21 cellular contexts compared by ENCODE assay signal in the genomic region with DNA sequence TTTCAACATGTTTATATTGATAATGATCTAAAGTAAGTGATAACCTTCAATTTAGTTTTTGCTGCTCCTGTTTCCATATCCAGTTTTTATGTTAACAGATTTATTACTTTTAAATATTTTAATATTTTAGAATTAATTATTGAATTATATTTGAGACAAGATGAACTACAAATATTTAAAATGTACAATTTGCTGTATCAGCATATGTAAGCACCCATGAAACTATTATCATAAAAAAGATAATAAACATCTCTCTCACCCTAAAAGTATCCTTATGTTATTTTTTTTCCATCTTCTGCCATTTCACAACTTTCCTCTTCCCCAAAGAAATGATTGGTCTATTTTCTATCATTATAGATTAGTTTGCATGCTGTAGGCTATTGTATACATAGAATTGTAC.
DNase-seq lines count a peak whose midpoint lies in the region; ATAC-seq, FAIRE-seq and TF ChIP-seq lines count a peak whose summit lies in the region.
"Had no signal": no experiment of that assay in that cellular context is flagged by ENCODE, and none has a peak within 500 bp of the region (broad histone marks: within the 10 kb centered on the region; RNA-seq: fewer than 3 reads in every experiment).

No MANE protein-coding gene starts in this region.

- CTCF ChIA-PET in HepG2 (lab: Yijun Ruan, JAX; ENCODE audit: low intra/inter-chr PET ratio, low total read pairs) (no interaction called here), K562 (lab: Yijun Ruan, JAX; ENCODE audit: low intra/inter-chr PET ratio) (no interaction called here)

- intact Hi-C loops in HepG2 (cut with micrococcal nuclease; ENCODE audit: unreplicated experiment) (no loop called here), right lobe of liver (cut with DNase I) (no loop called here), K562 (cut with micrococcal nuclease) (no loop called here), Right ventricle myocardium superior (cut with DNase I) (no loop called here)

- H3K36me3 ChIP-seq in HepG2 (replicated peaks in 1 of 2; ENCODE audit: control insufficient read depth in 1 of 2, insufficient read depth in 2 of 2, low read length in 2 of 2) (no peaks in the 10 kb centered on the region), right lobe of liver (no peaks in the 10 kb centered on the region), K562 (ENCODE audit: control insufficient read depth, insufficient read depth, low read length) (no peaks in the 10 kb centered on the region)
- H3K36me3 ChIP-seq: BLaER1 treated with 17β-estradiol and CSF1 and Interleukin-3, amounts not matched to agents 10 nM and 100 nM had no signal

- H2AFZ ChIP-seq in HepG2 (ENCODE audit: low read length) = no peak overlapping the region
- H2AFZ ChIP-seq in K562 (ENCODE audit: low read depth, low read length) = no peak overlapping the region

- TF ChIP-seq RAD21 in HepG2 (CRISPR knock-in tag; IDR thresholded peaks at IDR 0.05) (no peak), K562 (CRISPR knock-in tag; conservative IDR thresholded peaks at IDR 0.05 in 1 of 2, IDR thresholded peaks at IDR 0.05 in 1 of 2) (no peak)

- H3K4me1 ChIP-seq in HepG2 (ENCODE audit: insufficient read depth, low read length) = no peaks in the 10 kb centered on the region
- H3K4me1 ChIP-seq in right lobe of liver = no peaks in the 10 kb centered on the region
- H3K4me1 ChIP-seq in K562 (replicated peaks in 1 of 2; ENCODE audit: control insufficient read depth in 2 of 2, insufficient read depth in 2 of 2, low read length in 2 of 2) = no peaks in the 10 kb centered on the region
- H3K4me1 ChIP-seq: BLaER1 treated with 17β-estradiol and CSF1 and Interleukin-3, amounts not matched to agents 10 nM and 100 nM; Caco-2 had no signal

- H3K4me3 ChIP-seq in HepG2 (replicated peaks in 1 of 3; ENCODE audit: insufficient read depth in 1 of 3, low read depth in 2 of 3, low read length in 3 of 3) (no peak overlapping the region), right lobe of liver (no peak overlapping the region), K562 (no peak overlapping the region)
- H3K4me3 ChIP-seq: BLaER1 treated with 17β-estradiol and CSF1 and Interleukin-3, amounts not matched to agents 10 nM and 100 nM had no signal

- no peak for TF ChIP-seq POLR2A in HepG2 (IDR thresholded peaks at IDR 0.05; ENCODE audit: insufficient read depth in 1 of 2, low read depth in 2 of 2, low read length in 2 of 2)
- TF ChIP-seq POLR2A in right lobe of liver (IDR thresholded peaks at IDR 0.05) = no peak
- no peak for TF ChIP-seq POLR2A in K562 (conservative IDR thresholded peaks at IDR 0.05)

- in situ Hi-C loops in HepG2 (cut with HindIII; ENCODE audit: extremely low pct_ligation_motif_present, low pct_unique_long_range_greater_than_20kb) (no loop called here), K562 (cut with MboI) (no loop called here)

- H3K27ac ChIP-seq in HepG2 (ENCODE audit: extremely low read length, insufficient read depth, low read length) = no peak overlapping the region
- no peak overlapping the region for H3K27ac ChIP-seq in right lobe of liver
- no peak overlapping the region for H3K27ac ChIP-seq in K562 (ENCODE audit: extremely low read depth, low read depth, low read length)
- H3K27ac ChIP-seq: 22Rv1; BLaER1 treated with 17β-estradiol and CSF1 and Interleukin-3, amounts not matched to agents 10 nM and 100 nM; C4-2B had no signal

- H4K20me1 ChIP-seq in HepG2 (ENCODE audit: insufficient read depth, low read length) (no peaks in the 10 kb centered on the region), K562 (replicated peaks; ENCODE audit: control insufficient read depth, insufficient read depth, low read length) (no peaks in the 10 kb centered on the region)
- H4K20me1 ChIP-seq: BLaER1 treated with 17β-estradiol and CSF1 and Interleukin-3, amounts not matched to agents 10 nM and 100 nM had no signal

- no peaks in the 10 kb centered on the region for H3K9me1 ChIP-seq in K562 (ENCODE audit: control insufficient read depth, insufficient read depth, low read length)

- BruUV-seq in HepG2 (replicated peaks; lab: Mats Ljungman, UMichigan) = no TSS peak
- BruUV-seq in K562 (replicated peaks; lab: Mats Ljungman, UMichigan) = no TSS peak

- H3K79me2 ChIP-seq in HepG2 (ENCODE audit: insufficient read depth, low read length) (no peaks in the 10 kb centered on the region), K562 (ENCODE audit: control insufficient read depth, insufficient read depth, low read length) (no peaks in the 10 kb centered on the region)

- no peak for DNase-seq in HepG2 (ENCODE audit: low spot score)
- DNase-seq in right lobe of liver = no peak
- DNase-seq in K562 (ENCODE audit: extremely low read depth in 1 of 4, low spot score in 3 of 4) = no peak
- DNase-seq in GM10266 (ENCODE audit: extremely low spot score) = no peak
- no peak for DNase-seq in NCI-H510A (lab: John Stamatoyannopoulos, UW)
- no peak for DNase-seq in Right ventricle myocardium superior
- DNase-seq: AML-193; Caco-2; Calu3; CD4-positive, alpha-beta T cell; CD8-positive, alpha-beta T cell; DMS79 treated with DMSO at 0.1 percent for 48 hours; GDM1 had no signal

- FAIRE-seq in HepG2 (lab: Jason Lieb, UNC) (no peak), G401.6 (lab: Jason Lieb, UNC) (peak; percentile 3), K562 (lab: Jason Lieb, UNC) (no peak), islet of Langerhans (lab: Jason Lieb, UNC) (peak; percentile 17)
- FAIRE-seq: D721Med, GM12891, GM19239 had no signal

- H3K4me2 ChIP-seq in HepG2 (ENCODE audit: low read depth, low read length) (no peak overlapping the region), K562 (ENCODE audit: insufficient read depth, low read length) (no peak overlapping the region)
- H3K4me2 ChIP-seq: BLaER1 treated with 17β-estradiol and CSF1 and Interleukin-3, amounts not matched to agents 10 nM and 100 nM had no signal

- TF ChIP-seq CTCF in HepG2 (CRISPR knock-in tag; IDR thresholded peaks at IDR 0.05) (no peak), right lobe of liver (IDR thresholded peaks at IDR 0.05) (no peak), K562 (IDR thresholded peaks at IDR 0.05 in 2 of 3, conservative IDR thresholded peaks at IDR 0.05 in 1 of 3; ENCODE audit: insufficient read depth in 2 of 3, low read depth in 1 of 3, low read length in 3 of 3) (no peak), GM10266 (IDR thresholded peaks at IDR 0.05; ENCODE audit: control insufficient read depth, insufficient read depth, low read depth, missing control alignments) (no peak)

- H3K9ac ChIP-seq in HepG2 (ENCODE audit: insufficient read depth, low read depth, low read length) (no peak overlapping the region), K562 (ENCODE audit: insufficient read depth in 1 of 2, low read depth in 2 of 2, low read length in 2 of 2) (no peak overlapping the region)
- H3K9ac ChIP-seq: BLaER1 treated with 17β-estradiol and CSF1 and Interleukin-3, amounts not matched to agents 10 nM and 100 nM had no signal

- ATAC-seq in HepG2 (no peak), right lobe of liver (no peak), K562 (no peak), Right ventricle myocardium superior (ENCODE audit: poor library complexity) (no peak)
- ATAC-seq: CD8-positive, alpha-beta T cell had no signal

- H3K9me3 ChIP-seq in HepG2 (ENCODE audit: low read length) = peaks cover 44% of the 10 kb centered on the region
- H3K9me3 ChIP-seq in right lobe of liver = no peaks in the 10 kb centered on the region
- no peaks in the 10 kb centered on the region for H3K9me3 ChIP-seq in K562 (replicated peaks; ENCODE audit: control insufficient read depth, insufficient read depth, low read depth, low read length)
- H3K9me3 ChIP-seq: BLaER1 treated with 17β-estradiol and CSF1 and Interleukin-3, amounts not matched to agents 10 nM and 100 nM; Caco-2 had no signal

- TF ChIP-seq EP300 in HepG2 (IDR thresholded peaks at IDR 0.05; ENCODE audit: low read depth in 2 of 2, low read length in 2 of 2) (no peak), HepG2 (CRISPR knock-in tag; IDR thresholded peaks at IDR 0.05; ENCODE audit: borderline replicate concordance) (no peak), K562 (IDR thresholded peaks at IDR 0.05; ENCODE audit: low read length) (no peak)

- H3K27me3 ChIP-seq in HepG2 (ENCODE audit: control insufficient read depth in 1 of 2, insufficient read depth in 2 of 2, low read length in 2 of 2) (no peaks in the 10 kb centered on the region), right lobe of liver (no peaks in the 10 kb centered on the region), K562 (ENCODE audit: control insufficient read depth in 2 of 2, insufficient read depth in 2 of 2, low read length in 2 of 2) (no peaks in the 10 kb centered on the region)
- H3K27me3 ChIP-seq: BLaER1 treated with 17β-estradiol and CSF1 and Interleukin-3, amounts not matched to agents 10 nM and 100 nM had no signal

- POLR2A ChIA-PET in HepG2 (lab: Yijun Ruan, JAX) = no interaction called here
- POLR2A ChIA-PET in K562 (lab: Yijun Ruan, JAX) = no interaction called here

TF ChIP-seq in HepG2, 621 proteins besides CTCF, POLR2A, EP300 and RAD21 (continues in another document):
- TF ChIP-seq MAFK (conservative IDR thresholded peaks at IDR 0.05 in 1 of 2, IDR thresholded peaks at IDR 0.05 in 1 of 2; ENCODE audit: low read length in 2 of 2) (peak; percentile 69 to 92), MAFF (IDR thresholded peaks at IDR 0.05; ENCODE audit: low read depth, low read length) (peak; percentile 76), PAWR (CRISPR knock-in tag; IDR thresholded peaks at IDR 0.05; ENCODE audit: borderline replicate concordance) (no peak), HOXA5 (CRISPR knock-in tag; IDR thresholded peaks at IDR 0.05) (no peak), KLF13 (CRISPR knock-in tag; IDR thresholded peaks at IDR 0.05) (no peak), ZC3H13 (CRISPR knock-in tag; IDR thresholded peaks at IDR 0.05) (no peak)

TF ChIP-seq in K562, 482 proteins besides CTCF, POLR2A, EP300 and RAD21 (continues in another document):
- TF ChIP-seq MAFG (tag; conservative IDR thresholded peaks at IDR 0.05) (peak; percentile 43), MAFK (IDR thresholded peaks at IDR 0.05; ENCODE audit: low read length) (peak; percentile 66; the same call in 1 of the 2 replicates), ZFP30 (CRISPR knock-in tag; IDR thresholded peaks at IDR 0.05; ENCODE audit: borderline replicate concordance) (no peak), NCOA4 (IDR thresholded peaks at IDR 0.05; ENCODE audit: partially characterized antibody) (no peak), ZNF324 (CRISPR knock-in tag; IDR thresholded peaks at IDR 0.05) (no peak), C11orf30 (IDR thresholded peaks at IDR 0.05; ENCODE audit: low read depth) (peak; percentile 38; the same call in 1 of the 2 replicates), CHD2 (IDR thresholded peaks at IDR 0.05; ENCODE audit: low read depth, low read length) (no peak), CCNT2 (IDR thresholded peaks at IDR 0.05; ENCODE audit: borderline replicate concordance, extremely low read depth, insufficient read length, low read depth, low read length) (no peak)

Comparison
In these comparisons a context has a peak if more than half of its experiments do, and no peak if none do; other contexts are left out.
1. Of the 241 proteins assayed by ChIP-seq in both HepG2 and K562: peak only in HepG2: MAFF; only in K562: MAFG; in both: MAFK; in neither: 238.